In genomic region chr2:73989972-73990371, GRCh38 we compare ENCODE assay signal across 17 cellular contexts.
"Had no signal": no experiment of that assay in that cellular context is flagged by ENCODE, and none has a peak within 500 bp of the region (broad histone marks: within the 10 kb centered on the region; RNA-seq: fewer than 3 reads in every experiment).

No MANE protein-coding gene starts in this region.

- H3K4me3 ChIP-seq: psoas muscle, stomach, testis had no signal

- H3K27me3 ChIP-seq: brain microvascular endothelial cell, stomach, testis had no signal

- H3K27ac ChIP-seq: brain microvascular endothelial cell, psoas muscle, stomach, testis had no signal

- ATAC-seq: psoas muscle, sciatic nerve, T-cell had no signal

- H3K9me3 ChIP-seq: psoas muscle, stomach, testis had no signal

- H3K4me1 ChIP-seq: testis had no signal

- H3K9me3 Mint-ChIP-seq: nephron had no signal

- H3K4me3 Mint-ChIP-seq: activated naive CD4-positive, alpha-beta T cell treated with anti-CD3 and anti-CD28 coated beads, Interleukin-2, amount 10 ng/mL, durations not matched to agents 7 days and 5 days had no signal

- H3K27ac Mint-ChIP-seq: activated naive CD4-positive, alpha-beta T cell treated with anti-CD3 and anti-CD28 coated beads, Interleukin-2, amount 10 ng/mL, durations not matched to agents 7 days and 5 days had no signal

- H3K27me3 Mint-ChIP-seq: T-cell had no signal

- H3K36me3 ChIP-seq: brain microvascular endothelial cell had no signal

- DNase-seq: activated CD4-positive, alpha-beta T cell treated with anti-CD3 and anti-CD28 coated beads for 1 hour; activated CD4-positive, alpha-beta T cell treated with anti-CD3 and anti-CD28 coated beads, Interleukin-2, amount 50 U/mL, for 4 hours; activated naive CD4-positive, alpha-beta T cell treated with anti-CD3 and anti-CD28 coated beads, Interleukin-2, amount 10 ng/mL, durations not matched to agents 7 days and 5 days; activated T-cell treated with anti-CD3 and anti-CD28 coated beads for 4 hours; brain microvascular endothelial cell; cerebellar nuclear complex; effector memory CD4-positive, alpha-beta T cell; foreskin fibroblast; kidney glomerular epithelial cell; mesendoderm; psoas muscle; stomach; T-cell; T1000; testis had no signal
